ENCODE assay signal across 13 cellular contexts in genomic region chr16:50315346-50315997, GRCh38. TPM values are rescaled to one million over a fixed set of nuclear protein-coding genes. Genes with fewer than 3 reads are reported as not detected.
A peak's percentile ranks its signal among the peaks of the same experiment; 100 is the strongest.
DNase-seq lines count a peak whose midpoint lies in the region; ATAC-seq lines count a peak whose summit lies in the region.
"Had no signal": no experiment of that assay in that cellular context is flagged by ENCODE, and none has a peak within 500 bp of the region (broad histone marks: within the 10 kb centered on the region; RNA-seq: fewer than 3 reads in every experiment).

No MANE protein-coding gene starts in this region.

- ATAC-seq in Right ventricle myocardium inferior (no peak), left cardiac atrium (no peak), aorta (ENCODE audit: low FRiP score) (no peak), HG03460 (IDR thresholded peaks at IDR 0.05; ENCODE audit: unreplicated experiment) (no peak)
- ATAC-seq in activated naive CD8-positive, alpha-beta T cell treated with anti-CD3 and anti-CD28 coated beads, Interleukin-2, amount 50 U/mL, for 24 hours: no peak
- ATAC-seq in activated CD4-positive, CD25-positive, alpha-beta regulatory T cell treated with anti-CD3 and anti-CD28 coated beads, Interleukin-2, amount 50 U/mL, for 24 hours: no peak
- ATAC-seq: left colon had no signal

- H3K9me3 ChIP-seq in aorta (ENCODE audit: control insufficient read depth, low read length): no peaks in the 10 kb centered on the region
- H3K9me3 ChIP-seq: colonic mucosa had no signal

- 73 to 79% methylated on average over 15 of the region's 15 CpGs for WGBS in aorta, 2 donors

- no peaks in the 10 kb centered on the region for H3K27me3 ChIP-seq in aorta (ENCODE audit: control insufficient read depth in 1 of 2, insufficient read depth in 2 of 2, low read length in 1 of 2)
- H3K27me3 ChIP-seq: colonic mucosa had no signal

- peaks cover 19% of the 10 kb centered on the region for H3K4me1 Mint-ChIP-seq in activated naive CD8-positive, alpha-beta T cell treated with anti-CD3 and anti-CD28 coated beads, Interleukin-2, amount 50 U/mL, for 24 hours

- no peaks in the 10 kb centered on the region for H3K4me1 ChIP-seq in aorta (ENCODE audit: control insufficient read depth in 1 of 2, insufficient read depth in 2 of 2, low read length in 2 of 2)
- H3K4me1 ChIP-seq: colonic mucosa had no signal

- H3K36me3 Mint-ChIP-seq in activated naive CD8-positive, alpha-beta T cell treated with anti-CD3 and anti-CD28 coated beads, Interleukin-2, amount 50 U/mL, for 24 hours (ENCODE audit: low read depth): peaks cover 46% of the 10 kb centered on the region

- DNase-seq in Right ventricle myocardium inferior (ENCODE audit: missing footprints) (peak; percentile 47), left cardiac atrium (no peak), medulla oblongata (ENCODE audit: extremely low spot score) (peak; percentile 30), aorta (peak; percentile 52 to 64), retina (no peak)
- DNase-seq in activated naive CD8-positive, alpha-beta T cell treated with anti-CD3 and anti-CD28 coated beads, Interleukin-2, amount 50 U/mL, for 24 hours: no peak
- DNase-seq: colonic mucosa, foreskin fibroblast, left colon, NCI-H82, T-helper 1 cell had no signal

- H3K27ac ChIP-seq in aorta (ENCODE audit: low read depth in 1 of 2, low read length in 2 of 2): no peak overlapping the region
- H3K27ac ChIP-seq: colonic mucosa had no signal

- H3K9me3 Mint-ChIP-seq in activated naive CD8-positive, alpha-beta T cell treated with anti-CD3 and anti-CD28 coated beads, Interleukin-2, amount 50 U/mL, for 24 hours: no peaks in the 10 kb centered on the region

- no peak overlapping the region for H3K4me3 ChIP-seq in aorta (ENCODE audit: low read length in 2 of 2)
- H3K4me3 ChIP-seq: colonic mucosa had no signal

- intact Hi-C loops in Right ventricle myocardium inferior (cut with DNase I) (no loop called here), left cardiac atrium (cut with DNase I) (no loop called here), aorta (cut with DNase I) (no loop called here)

- peaks cover 7% of the 10 kb centered on the region in 2 donors for H3K36me3 ChIP-seq in aorta (ENCODE audit: control insufficient read depth in 1 of 2, insufficient read depth in 2 of 2, low read length in 1 of 2)

- no peak overlapping the region for H3K4me3 Mint-ChIP-seq in activated naive CD8-positive, alpha-beta T cell treated with anti-CD3 and anti-CD28 coated beads, Interleukin-2, amount 50 U/mL, for 24 hours

- H3K27ac Mint-ChIP-seq in activated naive CD8-positive, alpha-beta T cell treated with anti-CD3 and anti-CD28 coated beads, Interleukin-2, amount 50 U/mL, for 24 hours: peak overlapping the region; percentile 54

- no peaks in the 10 kb centered on the region for H3K27me3 Mint-ChIP-seq in activated naive CD8-positive, alpha-beta T cell treated with anti-CD3 and anti-CD28 coated beads, Interleukin-2, amount 50 U/mL, for 24 hours

RNA-seq across cellular contexts. Expression of gene ADCY7, which starts 49.1 kb away (rescaled TPM):
- total RNA-seq in Right ventricle myocardium inferior (11.7 TPM), left cardiac atrium (10 to 100 TPM; 14.3 to 23.7 TPM), aorta (10 to 100 TPM; 32.7 to 75.8 TPM)
- polyA plus RNA-seq in aorta: 1 to 10 TPM; 4.0 to 7.8 TPM

RNA-seq across cellular contexts. Expression of gene BRD7, which starts 53.3 kb away (rescaled TPM):
- total RNA-seq in Right ventricle myocardium inferior (46.6 TPM), left cardiac atrium (10 to 100 TPM; 41.7 to 43.4 TPM), aorta (10 to 100 TPM; 64.2 to 90.2 TPM)
- polyA plus RNA-seq in aorta: 10 to 100 TPM; 37.7 to 53.3 TPM

Comparison
In these comparisons a context has a peak if more than half of its experiments do, and no peak if none do; other contexts are left out.
1. DNase-seq: peak in Right ventricle myocardium inferior (single experiment), medulla oblongata (single experiment) and aorta (2 of 2); none in left cardiac atrium (single experiment), activated naive CD8-positive, alpha-beta T cell treated with anti-CD3 and anti-CD28 coated beads, Interleukin-2, amount 50 U/mL, for 24 hours (single experiment) and retina (single experiment).